Comparison of ENCODE assay signal across 17 cellular contexts in the genomic region with DNA sequence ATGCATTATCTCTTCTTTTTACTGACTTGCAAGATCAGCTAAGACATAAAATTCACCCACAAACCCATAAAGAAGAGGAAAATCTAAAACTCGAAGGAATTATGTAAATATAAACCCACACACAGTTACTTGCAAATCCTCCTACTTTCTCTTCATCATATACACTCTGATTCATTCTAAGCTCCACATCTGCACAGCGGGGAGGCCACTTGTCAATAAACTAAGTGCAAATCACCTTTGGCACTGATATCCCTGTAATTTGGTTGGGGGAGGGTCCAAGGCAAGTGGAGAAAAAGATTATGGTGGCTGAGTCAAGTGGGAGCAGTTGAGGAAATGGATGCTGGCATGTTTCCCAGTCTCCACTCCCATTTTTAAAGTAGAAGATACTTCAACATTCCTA.
DNase-seq lines count a peak whose midpoint lies in the region; ATAC-seq and TF ChIP-seq lines count a peak whose summit lies in the region.
"Had no signal": no experiment of that assay in that cellular context is flagged by ENCODE, and none has a peak within 500 bp of the region (broad histone marks: within the 10 kb centered on the region; RNA-seq: fewer than 3 reads in every experiment).

No MANE protein-coding gene starts in this region.

- H3K27ac ChIP-seq in cingulate gyrus (ENCODE audit: low read depth, low read length) (peak overlapping the region; percentile 12), OCI-LY7 (ENCODE audit: low read depth, low read length, poor library complexity, severe bottlenecking) (no peak overlapping the region)
- H3K27ac ChIP-seq: C4-2B, GM23248, PC-9, SJCRH30 had no signal

- DNase-seq in COR-L47 (lab: John Stamatoyannopoulos, UW): peak; percentile 46
- DNase-seq in LoVo (ENCODE audit: low spot score): peak; percentile 48
- DNase-seq in NCI-H2227 treated with DMSO at 0.1 percent for 48 hours (lab: John Stamatoyannopoulos, UW): peak; percentile 94
- no peak for DNase-seq in NCI-H446 (lab: John Stamatoyannopoulos, UW)
- no peak for DNase-seq in OCI-LY7 (ENCODE audit: low spot score)
- DNase-seq in COLO829 (ENCODE audit: low spot score): no peak
- DNase-seq: DMS53, GM23248, NCI-H1930, NCI-H526 treated with DMSO at 0.1 percent for 48 hours, PC-9, SJCRH30, T-helper 2 cell had no signal

- H3K4me3 ChIP-seq in OCI-LY7 (ENCODE audit: low read depth, low read length, poor library complexity, severe bottlenecking): no peak overlapping the region
- H3K4me3 ChIP-seq: GM23248, PC-9, SJCRH30 had no signal

- H3K4me1 ChIP-seq in OCI-LY7 (ENCODE audit: insufficient read depth, low read length, poor library complexity, severe bottlenecking): no peaks in the 10 kb centered on the region
- H3K4me1 ChIP-seq: SJCRH30 had no signal

- POLR2A ChIA-PET in OCI-LY7 (lab: Charles Lee): no interaction called here

- no peak for ATAC-seq in GM18909 (IDR thresholded peaks at IDR 0.05; ENCODE audit: poor library complexity, unreplicated experiment)
- ATAC-seq: HCT116 had no signal

- no peaks in the 10 kb centered on the region for H3K79me2 ChIP-seq in OCI-LY7 (ENCODE audit: insufficient read depth, low read depth, low read length)

- H3K36me3 ChIP-seq in OCI-LY7 (ENCODE audit: insufficient read depth, low read length): no peaks in the 10 kb centered on the region
- H3K36me3 ChIP-seq: SJCRH30 had no signal

- no peaks in the 10 kb centered on the region for H3K9me3 ChIP-seq in OCI-LY7 (ENCODE audit: low read length)
- H3K9me3 ChIP-seq: SJCRH30 had no signal

- intact Hi-C loops in OCI-LY7 (cut with micrococcal nuclease; ENCODE audit: unreplicated experiment): no loop called here

- no peaks in the 10 kb centered on the region for H3K9me2 ChIP-seq in OCI-LY7 (ENCODE audit: insufficient read depth, low read length)

- H3K4me2 ChIP-seq in OCI-LY7 (ENCODE audit: low read length): no peak overlapping the region
- H3K4me2 ChIP-seq: PC-9 had no signal

- CTCF ChIA-PET in OCI-LY7 (lab: Charles Lee; ENCODE audit: unreplicated experiment): no interaction called here

- BruUV-seq in OCI-LY7 (replicated peaks; lab: Mats Ljungman, UMichigan): no TSS peak

- H2AFZ ChIP-seq in OCI-LY7 (ENCODE audit: low read length): no peak overlapping the region
- H2AFZ ChIP-seq: GM23248, PC-9 had no signal

- H4K20me1 ChIP-seq in OCI-LY7 (ENCODE audit: insufficient read depth, low read length): no peaks in the 10 kb centered on the region

- no peak for TF ChIP-seq CTCF in OCI-LY7 (conservative IDR thresholded peaks at IDR 0.05; ENCODE audit: low read length)

Comparison
In these comparisons a context has a peak if more than half of its experiments do, and no peak if none do; other contexts are left out.
1. DNase-seq: peak in COR-L47 (single experiment), LoVo (single experiment) and NCI-H2227 treated with DMSO at 0.1 percent for 48 hours (single experiment); none in NCI-H446 (0 of 2), OCI-LY7 (single experiment) and COLO829 (single experiment).